1 cellular context compared by ENCODE assay signal in the genomic region with DNA sequence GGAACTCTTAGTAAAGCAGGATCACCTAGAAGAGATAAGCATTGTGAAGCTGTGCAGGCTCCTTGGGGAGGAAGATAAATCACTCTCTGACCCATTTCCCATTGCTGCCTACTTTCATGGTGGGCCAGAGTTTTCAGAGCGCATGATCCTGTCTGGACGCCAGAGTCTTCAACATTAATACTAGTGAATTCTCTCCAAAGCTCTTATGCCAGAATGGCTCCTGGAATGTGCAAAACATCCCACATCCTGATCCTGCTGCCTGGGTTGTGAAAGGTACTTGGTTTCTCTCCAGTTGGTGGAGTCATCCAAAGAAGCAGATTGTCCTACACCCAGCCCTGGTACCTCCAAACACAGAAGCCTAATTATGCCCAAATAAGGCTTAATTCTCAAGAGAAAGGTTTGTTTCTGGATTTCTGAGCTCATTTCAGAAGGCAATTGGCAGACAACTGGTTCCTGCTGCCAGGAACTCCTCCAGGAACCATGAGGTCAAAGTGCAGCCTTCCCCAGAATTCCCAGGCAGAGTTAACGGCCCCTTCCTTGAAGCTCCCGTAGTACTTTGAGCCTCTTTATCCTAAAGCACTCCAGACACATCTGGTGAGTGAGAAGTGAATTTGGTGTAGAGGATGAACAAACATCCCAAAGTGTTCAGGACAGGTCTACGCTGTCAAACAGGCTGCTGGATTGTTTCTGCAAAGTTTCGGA.
TF ChIP-seq lines count a peak whose summit lies in the region.

No MANE protein-coding gene starts in this region.

TF ChIP-seq in liver, 16 proteins besides CTCF, POLR2A, EP300 and RAD21 (continued from another document):
- TF ChIP-seq, protein P1, sequence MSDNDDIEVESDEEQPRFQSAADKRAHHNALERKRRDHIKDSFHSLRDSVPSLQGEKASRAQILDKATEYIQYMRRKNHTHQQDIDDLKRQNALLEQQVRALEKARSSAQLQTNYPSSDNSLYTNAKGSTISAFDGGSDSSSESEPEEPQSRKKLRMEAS (IDR thresholded peaks at IDR 0.05), result no peak
- TF ChIP-seq HNF4A (conservative IDR thresholded peaks at IDR 0.05), result no peak
